ENCODE assay signal across 23 cellular contexts in the genomic region with DNA sequence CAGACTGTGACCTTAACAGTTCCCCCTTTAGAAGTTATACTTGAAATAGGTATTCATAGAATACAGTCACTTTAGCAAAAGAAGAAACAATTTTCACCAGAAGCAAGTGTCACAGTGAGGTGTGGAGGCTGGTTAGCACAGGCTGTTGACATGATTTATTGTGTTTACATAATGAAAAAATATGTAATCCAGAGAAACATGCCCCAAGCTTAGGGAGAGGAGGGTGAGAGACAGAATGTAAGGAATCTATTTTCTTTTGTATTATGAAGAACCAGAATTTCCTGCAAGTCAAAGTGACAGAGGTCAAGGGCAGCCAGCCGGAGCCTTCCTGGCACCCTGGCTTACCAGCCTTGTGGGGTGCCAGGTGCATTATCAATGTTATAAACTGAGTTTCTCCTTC. TPM values are rescaled to one million over a fixed set of nuclear protein-coding genes. Genes with fewer than 3 reads are reported as not detected.
"Had no signal": no experiment of that assay in that cellular context is flagged by ENCODE, and none has a peak within 500 bp of the region (broad histone marks: within the 10 kb centered on the region; RNA-seq: fewer than 3 reads in every experiment).

No MANE protein-coding gene starts in this region.

- DNase-seq: activated CD4-positive, alpha-beta T cell treated with anti-CD3 and anti-CD28 coated beads for 1 hour; activated CD4-positive, alpha-beta T cell treated with anti-CD3 and anti-CD28 coated beads, Interleukin-2, amount 50 U/mL, for 4 hours; activated CD8-positive, alpha-beta memory T cell treated with anti-CD3 and anti-CD28 coated beads for 24 hours; activated CD8-positive, alpha-beta memory T cell treated with anti-CD3 and anti-CD28 coated beads, Interleukin-2, amount 50 U/mL, for 4 hours; activated naive CD4-positive, alpha-beta T cell; activated naive CD8-positive, alpha-beta T cell treated with anti-CD3 and anti-CD28 coated beads for 36 hours; activated T-cell treated with anti-CD3 and anti-CD28 coated beads, Interleukin-2, amount 50 U/mL, for 4 hours; effector memory CD4-positive, alpha-beta T cell; heart left ventricle; islet precursor cell; lower lobe of right lung; natural killer cell; small intestine; stimulated activated CD4-positive, alpha-beta T cell treated with anti-CD3 and anti-CD28 coated beads, Interleukin-2, amount 100 ng/mL, for 24 hours; upper lobe of left lung; WERI-Rb-1 had no signal

- H3K9me3 Mint-ChIP-seq: activated naive CD8-positive, alpha-beta T cell treated with anti-CD3 and anti-CD28 coated beads for 36 hours; activated T-cell treated with anti-CD3 and anti-CD28 coated beads, Interleukin-2, amount 50 U/mL, for 4 hours; activated T-helper 2 cell treated with anti-CD3 and anti-CD28 coated beads, Interferon-gamma antibody, Interleukin-2, Interleukin-4, amounts not matched to agents 10 μg/mL and 5 μg/mL and 100 μg/mL, durations not matched to agents 14 hours and 24 hours and 36 hours; central memory CD8-positive, alpha-beta T cell; natural killer cell; stimulated activated effector memory CD8-positive, alpha-beta T cell treated with anti-CD3 and anti-CD28 coated beads, Interleukin-12 subunit alpha, Interleukin-12 subunit beta, amount 100 ng/mL, for 72 hours had no signal

- H3K36me3 Mint-ChIP-seq: activated naive CD8-positive, alpha-beta T cell treated with anti-CD3 and anti-CD28 coated beads for 36 hours; natural killer cell; stimulated activated effector memory CD8-positive, alpha-beta T cell treated with anti-CD3 and anti-CD28 coated beads, Interleukin-12 subunit alpha, Interleukin-12 subunit beta, amount 100 ng/mL, for 72 hours had no signal

- ATAC-seq: activated T-cell treated with anti-CD3 and anti-CD28 coated beads, Interleukin-2, amount 50 U/mL, for 4 hours; heart left ventricle; lower lobe of right lung; natural killer cell; sciatic nerve; stimulated activated effector memory CD8-positive, alpha-beta T cell treated with anti-CD3 and anti-CD28 coated beads, Interleukin-12 subunit alpha, Interleukin-12 subunit beta, amount 100 ng/mL, for 72 hours had no signal

- H3K4me3 Mint-ChIP-seq: activated naive CD8-positive, alpha-beta T cell treated with anti-CD3 and anti-CD28 coated beads for 36 hours; activated T-cell treated with anti-CD3 and anti-CD28 coated beads, Interleukin-2, amount 50 U/mL, for 4 hours; central memory CD8-positive, alpha-beta T cell; natural killer cell; stimulated activated effector memory CD8-positive, alpha-beta T cell treated with anti-CD3 and anti-CD28 coated beads, Interleukin-12 subunit alpha, Interleukin-12 subunit beta, amount 100 ng/mL, for 72 hours had no signal

- FAIRE-seq: astrocyte, colon, small intestine had no signal

- H3K27me3 Mint-ChIP-seq: activated naive CD8-positive, alpha-beta T cell treated with anti-CD3 and anti-CD28 coated beads for 36 hours; central memory CD8-positive, alpha-beta T cell had no signal

- H3K27ac Mint-ChIP-seq: activated naive CD8-positive, alpha-beta T cell treated with anti-CD3 and anti-CD28 coated beads for 36 hours; activated T-helper 2 cell treated with anti-CD3 and anti-CD28 coated beads, Interferon-gamma antibody, Interleukin-2, Interleukin-4, amounts not matched to agents 10 μg/mL and 5 μg/mL and 100 μg/mL, durations not matched to agents 14 hours and 24 hours and 36 hours; natural killer cell; stimulated activated effector memory CD8-positive, alpha-beta T cell treated with anti-CD3 and anti-CD28 coated beads, Interleukin-12 subunit alpha, Interleukin-12 subunit beta, amount 100 ng/mL, for 72 hours had no signal

RNA-seq across cellular contexts. Expression of a gene that starts 4.0 kb away (rescaled TPM):
- total RNA-seq: thoracic aorta had no signal
